Comparison of ENCODE assay signal across 29 cellular contexts in the genomic region with DNA sequence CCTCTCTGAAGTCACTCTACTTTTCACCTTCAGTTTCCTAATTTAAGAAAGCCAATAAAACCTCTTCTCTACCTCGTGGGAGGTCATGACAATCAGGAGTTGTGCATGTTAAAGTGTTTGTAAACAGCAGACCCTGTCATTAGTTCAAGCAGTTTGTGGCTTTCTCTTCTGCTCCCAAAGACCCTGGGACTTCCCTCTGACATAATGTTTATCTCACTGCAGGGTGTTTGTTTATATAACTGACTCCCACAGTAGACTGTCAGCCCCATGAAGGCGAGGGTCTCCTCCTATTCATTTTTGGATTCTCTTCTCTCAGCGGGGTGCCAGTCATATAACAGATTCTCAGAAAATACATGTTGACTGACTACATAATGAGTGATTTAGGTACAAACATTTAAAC.
"Had no signal": no experiment of that assay in that cellular context is flagged by ENCODE, and none has a peak within 500 bp of the region (broad histone marks: within the 10 kb centered on the region; RNA-seq: fewer than 3 reads in every experiment).

No MANE protein-coding gene starts in this region.

- H3K9me3 ChIP-seq: ovary, psoas muscle, right lobe of liver, sigmoid colon, suprapubic skin, testis, tibial artery, transverse colon, upper lobe of right lung, uterus had no signal

- H3K27me3 Mint-ChIP-seq: naive thymus-derived CD8-positive, alpha-beta T cell; natural killer cell treated with Interleukin-12 subunit alpha and Interleukin-12 subunit beta and Interleukin-15 and Interleukin-18, amount 100 ng/mL, for 72 hours; progenitor cell of endocrine pancreas; stimulated activated naive B cell treated with anti-CD40 and anti-IgM and Interleukin-4, amounts not matched to agents 10 μg/mL and 1 μg/mL and 100 μg/mL, for 72 hours; stimulated activated naive CD8-positive, alpha-beta T cell treated with anti-CD3 and anti-CD28 coated beads, Interleukin-15, amount 100 ng/mL, for 72 hours; type B pancreatic cell had no signal

- H3K4me1 Mint-ChIP-seq: naive thymus-derived CD8-positive, alpha-beta T cell; neural progenitor cell; stimulated activated effector memory CD8-positive, alpha-beta T cell treated with anti-CD3 and anti-CD28 coated beads, Interleukin-12 subunit alpha, Interleukin-12 subunit beta, amount 100 ng/mL, for 72 hours; stimulated activated naive B cell treated with anti-CD40 and anti-IgM and Interleukin-4, amounts not matched to agents 10 μg/mL and 1 μg/mL and 100 μg/mL, for 72 hours; stimulated activated naive CD8-positive, alpha-beta T cell treated with anti-CD3 and anti-CD28 coated beads, Interleukin-15, amount 100 ng/mL, for 72 hours had no signal

- H3K36me3 ChIP-seq: neural progenitor cell, ovary, right lobe of liver, sigmoid colon, suprapubic skin, tibial artery, transverse colon, upper lobe of right lung, uterus had no signal

- H3K36me3 Mint-ChIP-seq: naive thymus-derived CD8-positive, alpha-beta T cell; natural killer cell treated with Interleukin-12 subunit alpha and Interleukin-12 subunit beta and Interleukin-15 and Interleukin-18, amount 100 ng/mL, for 72 hours; neural progenitor cell; stimulated activated effector memory CD8-positive, alpha-beta T cell treated with anti-CD3 and anti-CD28 coated beads, Interleukin-12 subunit alpha, Interleukin-12 subunit beta, amount 100 ng/mL, for 72 hours; stimulated activated naive B cell treated with anti-CD40 and anti-IgM and Interleukin-4, amounts not matched to agents 10 μg/mL and 1 μg/mL and 100 μg/mL, for 72 hours had no signal

- H3K4me2 ChIP-seq: neural progenitor cell had no signal

- FAIRE-seq: small intestine had no signal

- H3K4me1 ChIP-seq: neural progenitor cell, parathyroid adenoma, psoas muscle, right lobe of liver, sigmoid colon, suprapubic skin, testis, tibial artery, transverse colon, upper lobe of right lung, uterus had no signal

- H3K79me2 ChIP-seq: parathyroid adenoma had no signal

- H3K9ac ChIP-seq: neural progenitor cell, parathyroid adenoma had no signal

- H3K4me3 Mint-ChIP-seq: naive thymus-derived CD8-positive, alpha-beta T cell; natural killer cell treated with Interleukin-12 subunit alpha and Interleukin-12 subunit beta and Interleukin-15 and Interleukin-18, amount 100 ng/mL, for 72 hours; neural progenitor cell; stimulated activated effector memory CD8-positive, alpha-beta T cell treated with anti-CD3 and anti-CD28 coated beads, Interleukin-12 subunit alpha, Interleukin-12 subunit beta, amount 100 ng/mL, for 72 hours; stimulated activated naive B cell treated with anti-CD40 and anti-IgM and Interleukin-4, amounts not matched to agents 10 μg/mL and 1 μg/mL and 100 μg/mL, for 72 hours; stimulated activated naive CD8-positive, alpha-beta T cell treated with anti-CD3 and anti-CD28 coated beads, Interleukin-15, amount 100 ng/mL, for 72 hours; type B pancreatic cell had no signal

- H3K4me3 ChIP-seq: neural progenitor cell, ovary, psoas muscle, right lobe of liver, sigmoid colon, suprapubic skin, testis, tibial artery, transverse colon, upper lobe of right lung, uterus had no signal

- ATAC-seq: naive thymus-derived CD8-positive, alpha-beta T cell; psoas muscle; right cardiac atrium; right lobe of liver; stimulated activated effector memory CD8-positive, alpha-beta T cell treated with anti-CD3 and anti-CD28 coated beads, Interleukin-12 subunit alpha, Interleukin-12 subunit beta, amount 100 ng/mL, for 72 hours; stimulated activated naive B cell treated with anti-CD40 and anti-IgM and Interleukin-4, amounts not matched to agents 10 μg/mL and 1 μg/mL and 100 μg/mL, for 72 hours; stimulated activated naive CD8-positive, alpha-beta T cell treated with anti-CD3 and anti-CD28 coated beads, Interleukin-15, amount 100 ng/mL, for 72 hours; upper lobe of right lung had no signal

- H3K27ac ChIP-seq: neural progenitor cell, ovary, parathyroid adenoma, psoas muscle, right lobe of liver, sigmoid colon, suprapubic skin, testis, tibial artery, transverse colon, upper lobe of right lung, uterus had no signal

- H3K27me3 ChIP-seq: neural progenitor cell, ovary, right lobe of liver, sigmoid colon, suprapubic skin, testis, tibial artery, transverse colon, upper lobe of right lung, uterus had no signal

- H2AFZ ChIP-seq: neural progenitor cell, parathyroid adenoma had no signal

- H3K27ac Mint-ChIP-seq: naive thymus-derived CD8-positive, alpha-beta T cell; natural killer cell treated with Interleukin-12 subunit alpha and Interleukin-12 subunit beta and Interleukin-15 and Interleukin-18, amount 100 ng/mL, for 72 hours; progenitor cell of endocrine pancreas; stimulated activated effector memory CD8-positive, alpha-beta T cell treated with anti-CD3 and anti-CD28 coated beads, Interleukin-12 subunit alpha, Interleukin-12 subunit beta, amount 100 ng/mL, for 72 hours; stimulated activated naive B cell treated with anti-CD40 and anti-IgM and Interleukin-4, amounts not matched to agents 10 μg/mL and 1 μg/mL and 100 μg/mL, for 72 hours; stimulated activated naive CD8-positive, alpha-beta T cell treated with anti-CD3 and anti-CD28 coated beads, Interleukin-15, amount 100 ng/mL, for 72 hours; type B pancreatic cell had no signal

- DNase-seq: naive thymus-derived CD8-positive, alpha-beta T cell; occipital lobe; ovary; posterior cingulate gyrus; psoas muscle; right cardiac atrium; right lobe of liver; sigmoid colon; small intestine; stimulated activated CD4-positive, alpha-beta T cell treated with anti-CD3 and anti-CD28 coated beads, Interleukin-15, amount 100 ng/mL, for 24 hours; stimulated activated CD4-positive, alpha-beta T cell treated with anti-CD3 and anti-CD28 coated beads, Interleukin-2, amount 100 ng/mL, for 24 hours; stimulated activated CD4-positive, alpha-beta T cell treated with anti-CD3 and anti-CD28 coated beads, Interleukin-2, amount 100 ng/mL, for 48 hours; stimulated activated CD4-positive, alpha-beta T cell treated with anti-CD3 and anti-CD28 coated beads, Interleukin-4, amount 100 ng/mL, for 24 hours; stimulated activated naive B cell treated with anti-CD40 and anti-IgM and Interleukin-4, amounts not matched to agents 10 μg/mL and 1 μg/mL and 100 μg/mL, for 72 hours; stimulated activated naive CD4-positive, alpha-beta T cell treated with Interleukin-2 at 50 U/mL for 16 hours; stimulated activated naive CD8-positive, alpha-beta T cell treated with anti-CD3 and anti-CD28 coated beads, Interleukin-15, amount 100 ng/mL, for 72 hours; substantia nigra; testis; tibial artery; transverse colon; upper lobe of right lung; uterus had no signal
